In genomic region chrX:16971694-16972093, GRCh38 we compare ENCODE assay signal across 24 cellular contexts. TPM values are rescaled to one million over a fixed set of nuclear protein-coding genes. Genes with fewer than 3 reads are reported as not detected.
"Had no signal": no experiment of that assay in that cellular context is flagged by ENCODE, and none has a peak within 500 bp of the region (broad histone marks: within the 10 kb centered on the region; RNA-seq: fewer than 3 reads in every experiment).

No MANE protein-coding gene starts in this region.

- H3K27ac ChIP-seq: adrenal gland, body of pancreas, Peyer's patch, RWPE1, SJCRH30, VCaP had no signal

- DNase-seq: activated CD4-positive, alpha-beta T cell treated with anti-CD3 and anti-CD28 coated beads for 36 hours; activated CD8-positive, alpha-beta memory T cell treated with anti-CD3 and anti-CD28 coated beads, Interleukin-2, amount 50 U/mL, for 48 hours; activated CD8-positive, alpha-beta T cell treated with anti-CD3 and anti-CD28 coated beads for 36 hours; activated naive CD4-positive, alpha-beta T cell treated with anti-CD3 and anti-CD28 coated beads, Interleukin-2, amount 50 U/mL, for 16 hours; activated naive CD8-positive, alpha-beta T cell treated with anti-CD3 and anti-CD28 coated beads, Interleukin-2, amount 10 ng/mL, durations not matched to agents 7 days and 5 days; activated T-cell treated with anti-CD3 and anti-CD28 coated beads, Interleukin-2, amount 50 U/mL, for 1 hour; adrenal gland; aorta; body of pancreas; NCI-H1092 treated with DMSO at 0.1 percent for 48 hours; NCI-H1417 treated with DMSO at 0.1 percent for 48 hours; NCI-H1694; NCI-H2029 treated with DMSO at 0.1 percent for 48 hours; NCI-H345; NCI-H510A; NCI-H526 treated with DMSO at 0.1 percent for 48 hours; Peyer's patch; Right ventricle myocardium superior; SJCRH30; SK-N-SH; T-helper 1 cell had no signal

- H3K9me3 ChIP-seq: adrenal gland, body of pancreas, Peyer's patch, SJCRH30, SK-N-SH had no signal

- H3K4me3 ChIP-seq: adrenal gland, body of pancreas, Peyer's patch, SJCRH30 had no signal

- H3K36me3 ChIP-seq: adrenal gland, Peyer's patch, SJCRH30 had no signal

- ATAC-seq: activated CD4-positive, alpha-beta T cell treated with anti-CD3 and anti-CD28 coated beads for 36 hours; activated CD8-positive, alpha-beta T cell treated with anti-CD3 and anti-CD28 coated beads for 36 hours; body of pancreas had no signal

- H3K9ac ChIP-seq: SK-N-SH had no signal

- H3K27me3 ChIP-seq: body of pancreas, Peyer's patch, SJCRH30 had no signal

- H3K4me1 ChIP-seq: adrenal gland, body of pancreas, Peyer's patch had no signal

- H3K4me2 ChIP-seq: SK-N-SH had no signal

RNA-seq across cellular contexts. Expression of gene REPS2, which starts 25.2 kb away (rescaled TPM):
- total RNA-seq: activated CD4-positive, alpha-beta T cell treated with anti-CD3 and anti-CD28 coated beads for 36 hours; activated CD8-positive, alpha-beta T cell treated with anti-CD3 and anti-CD28 coated beads for 36 hours; T-helper 2 cell treated with Interferon-gamma antibody and Interleukin-4, amounts not matched to agents 100 ng/mL and 5 ng/mL, for 36 hours had no signal
